ENCODE assay signal across 25 cellular contexts in the genomic region with DNA sequence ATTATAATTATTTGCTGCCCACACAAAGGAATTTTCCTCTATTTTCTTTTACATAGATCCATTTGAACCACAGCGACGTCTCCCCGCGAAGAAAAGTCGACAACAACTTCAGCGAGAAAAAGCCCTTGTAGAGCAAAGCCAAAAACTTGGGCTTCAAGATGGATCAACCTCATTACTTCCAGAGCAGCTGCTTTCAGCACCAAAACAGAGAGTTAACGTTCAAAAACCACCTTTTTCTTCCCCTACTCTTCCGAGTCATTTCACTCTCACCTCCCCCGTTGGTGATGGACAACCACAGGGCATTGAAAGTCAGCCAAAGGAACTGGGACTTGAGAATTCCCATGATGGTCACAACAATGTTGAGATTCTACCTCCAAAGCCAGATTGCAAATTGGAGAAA. TPM values are rescaled to one million over a fixed set of nuclear protein-coding genes. Genes with fewer than 3 reads are reported as not detected.
DNase-seq lines count a peak whose midpoint lies in the region; ATAC-seq, FAIRE-seq and TF ChIP-seq lines count a peak whose summit lies in the region.
"Had no signal": no experiment of that assay in that cellular context is flagged by ENCODE, and none has a peak within 500 bp of the region (broad histone marks: within the 10 kb centered on the region; RNA-seq: fewer than 3 reads in every experiment).

No MANE protein-coding gene starts in this region.

- H3K27me3 Mint-ChIP-seq in H9 (ENCODE audit: low read depth) (no peaks in the 10 kb centered on the region), astrocyte (ENCODE audit: low read depth, unreplicated experiment) (no peaks in the 10 kb centered on the region)
- no peaks in the 10 kb centered on the region for H3K27me3 Mint-ChIP-seq in CD8-positive, alpha-beta T cell (ENCODE audit: low read depth)
- H3K27me3 Mint-ChIP-seq: CD4-positive, alpha-beta T cell had no signal

- H3K4me1 Mint-ChIP-seq in H9 (peaks cover 0 to 2% of the 10 kb centered on the region in 2 experiments; a peak in 2 of 4 replicates), astrocyte (ENCODE audit: low read depth, unreplicated experiment) (peaks cover 28% of the 10 kb centered on the region)
- peaks cover 25% of the 10 kb centered on the region for H3K4me1 Mint-ChIP-seq in CD8-positive, alpha-beta T cell (ENCODE audit: low read depth)

- H3K9me3 ChIP-seq in H9 (ENCODE audit: control insufficient read depth, low read depth, low read length) (no peaks in the 10 kb centered on the region), astrocyte (ENCODE audit: insufficient read depth, low read depth, low read length) (no peaks in the 10 kb centered on the region), mesenchymal stem cell (ENCODE audit: control insufficient read depth, low read length) (peaks cover 6% of the 10 kb centered on the region)
- no peaks in the 10 kb centered on the region for H3K9me3 ChIP-seq in CD8-positive, alpha-beta T cell (ENCODE audit: low read length)
- H3K9me3 ChIP-seq: BLaER1, Caco-2, SJSA1 had no signal

- H3K79me2 ChIP-seq in H9 (ENCODE audit: insufficient read depth, low read length), result peaks cover 10% of the 10 kb centered on the region; the same call in 1 of the 2 replicates
- H3K79me2 ChIP-seq in astrocyte (ENCODE audit: insufficient read depth, low read length), result peaks cover 51% of the 10 kb centered on the region

- H3K23ac ChIP-seq in H9 (ENCODE audit: insufficient read length, low read depth, low read length) (no peak overlapping the region), mesenchymal stem cell (ENCODE audit: low read length in 2 of 2) (no peak overlapping the region)

- no peak overlapping the region for H4K5ac ChIP-seq in H9 (ENCODE audit: insufficient read length, low read depth, low read length)

- H3K4me1 ChIP-seq in H9 (ENCODE audit: insufficient read depth, low read length) (no peaks in the 10 kb centered on the region), astrocyte (ENCODE audit: insufficient read depth, low read length) (no peaks in the 10 kb centered on the region), mesenchymal stem cell (ENCODE audit: control insufficient read depth, insufficient read depth, low read depth, low read length) (peaks cover 5% of the 10 kb centered on the region)
- no peaks in the 10 kb centered on the region for H3K4me1 ChIP-seq in CD8-positive, alpha-beta T cell (ENCODE audit: insufficient read depth, low read length)
- H3K4me1 ChIP-seq: BLaER1, SJSA1 had no signal

- H3K36me3 ChIP-seq in astrocyte (ENCODE audit: insufficient read depth, low read length) (peaks cover 37% of the 10 kb centered on the region), mesenchymal stem cell (ENCODE audit: control insufficient read depth in 1 of 2, insufficient read depth in 2 of 2, low read depth in 1 of 2, low read length in 2 of 2) (peaks cover 4 to 67% of the 10 kb centered on the region in 2 experiments)
- peaks cover 15% of the 10 kb centered on the region for H3K36me3 ChIP-seq in CD8-positive, alpha-beta T cell (ENCODE audit: insufficient read depth, low read length)

- no peak overlapping the region for H3K4me3 ChIP-seq in astrocyte (ENCODE audit: insufficient read depth, low read depth, low read length)
- H3K4me3 ChIP-seq in mesenchymal stem cell (ENCODE audit: insufficient read depth in 1 of 2, low read depth in 1 of 2, low read length in 2 of 2), result peak overlapping the region in 1 of 2 experiments; percentile 17
- H3K4me3 ChIP-seq in CD8-positive, alpha-beta T cell (ENCODE audit: low read depth, low read length), result no peak overlapping the region
- H3K4me3 ChIP-seq: BLaER1, SJSA1 had no signal

- no peak overlapping the region for H2AK5ac ChIP-seq in H9 (ENCODE audit: insufficient read length, low read length)
- peak overlapping the region; percentile 43 for H2AK5ac ChIP-seq in mesenchymal stem cell (ENCODE audit: low read length, severe bottlenecking)

- H4K20me1 ChIP-seq in H9 (ENCODE audit: control insufficient read depth, insufficient read depth, insufficient read length) (no peaks in the 10 kb centered on the region), astrocyte (ENCODE audit: insufficient read depth, low read length) (no peaks in the 10 kb centered on the region)

- FAIRE-seq in astrocyte (lab: Jason Lieb, UNC), result no peak
- FAIRE-seq: GM12891 had no signal

- intact Hi-C loops in CD8-positive, alpha-beta T cell (cut with DNase I, micrococcal nuclease), result loop anchor here (10.0 kb wide), 2 partner anchors 744 to 776 kb away; a partner anchor contains a TSS

- no peak overlapping the region for H3K18ac ChIP-seq in H9 (ENCODE audit: insufficient read length, low read depth, low read length)
- H3K18ac ChIP-seq in mesenchymal stem cell (ENCODE audit: low read depth in 1 of 2, low read length in 2 of 2), result no peak overlapping the region

- H3K14ac ChIP-seq in H9 (ENCODE audit: insufficient read depth, low read length) (no peak overlapping the region), mesenchymal stem cell (ENCODE audit: low read length in 2 of 2) (no peak overlapping the region)

- H3K36me3 Mint-ChIP-seq in H9 (ENCODE audit: insufficient read depth in 1 of 3, low read depth in 3 of 3), result peaks cover 27 to 61% (median 61%) of the 10 kb centered on the region in 3 experiments; a peak in 6 of 7 replicates
- peaks cover 36% of the 10 kb centered on the region for H3K36me3 Mint-ChIP-seq in astrocyte (ENCODE audit: low read depth, unreplicated experiment)
- peaks cover 62% of the 10 kb centered on the region for H3K36me3 Mint-ChIP-seq in CD8-positive, alpha-beta T cell

- no peak overlapping the region for H3T11ph ChIP-seq in H9 (ENCODE audit: low read length)

- H3K4me3 Mint-ChIP-seq in H9, result no peak overlapping the region
- no peak overlapping the region for H3K4me3 Mint-ChIP-seq in astrocyte (ENCODE audit: unreplicated experiment)
- no peak overlapping the region for H3K4me3 Mint-ChIP-seq in CD8-positive, alpha-beta T cell
- H3K4me3 Mint-ChIP-seq: CD4-positive, alpha-beta T cell had no signal

- no peak for DNase-seq in H9
- peak; percentile 34 for DNase-seq in LHCN-M2 (ENCODE audit: low read depth)
- no peak for DNase-seq in astrocyte (ENCODE audit: low read depth)
- DNase-seq in mesenchymal stem cell, result no peak
- no peak for DNase-seq in T-helper 1 cell
- no peak for DNase-seq in CD8-positive, alpha-beta T cell
- DNase-seq: Caco-2; CD4-positive, alpha-beta T cell; DMS 273 treated with DMSO at 0.1 percent for 48 hours; DMS79 treated with DMSO at 0.1 percent for 48 hours; GOT3; KG1; NCI-H1105; NCI-H146; NCI-H2029; NCI-H2227 treated with DMSO at 0.1 percent for 48 hours; NCI-H510A treated with DMSO at 0.1 percent for 48 hours; NCI-H774; NK-92 treated with Interleukin-12 subunit alpha and Interleukin-12 subunit beta, amount 100 ng/mL, for 24 hours had no signal

- H3K27ac ChIP-seq in H9 (ENCODE audit: insufficient read length, low read depth, low read length) (no peak overlapping the region), astrocyte (ENCODE audit: low read depth, low read length) (peak overlapping the region; percentile 34), mesenchymal stem cell (ENCODE audit: low read length, poor library complexity, severe bottlenecking) (no peak overlapping the region)
- H3K27ac ChIP-seq in CD8-positive, alpha-beta T cell (ENCODE audit: low read depth, low read length), result no peak overlapping the region
- H3K27ac ChIP-seq: BLaER1, SJSA1 had no signal

- H2BK12ac ChIP-seq in H9 (ENCODE audit: insufficient read length, low read depth, low read length), result no peak overlapping the region
- H2BK12ac ChIP-seq in mesenchymal stem cell (ENCODE audit: low read length in 2 of 2), result no peak overlapping the region

- H2AFZ ChIP-seq in H9 (ENCODE audit: low read length), result no peak overlapping the region
- no peak overlapping the region for H2AFZ ChIP-seq in astrocyte (ENCODE audit: low read depth, low read length)
- H2AFZ ChIP-seq in mesenchymal stem cell (ENCODE audit: low read depth, low read length), result no peak overlapping the region

- no peak overlapping the region for H3K4me2 ChIP-seq in H9 (ENCODE audit: insufficient read depth, insufficient read length, low read length)
- H3K4me2 ChIP-seq in astrocyte (ENCODE audit: low read length), result no peak overlapping the region
- no peak overlapping the region for H3K4me2 ChIP-seq in mesenchymal stem cell (ENCODE audit: low read length, poor library complexity, severe bottlenecking)
- H3K4me2 ChIP-seq: BLaER1 had no signal

- no peak overlapping the region for H2BK20ac ChIP-seq in H9 (ENCODE audit: low read depth, low read length, poor library complexity, severe bottlenecking)

- no CpG with 5 or more reads among the region's 9 CpGs for WGBS in H9 (ENCODE audit: extremely low coverage, insufficient read length, low lambda C conversion rate)
- 97% methylated on average over 9 of the region's 9 CpGs for WGBS in mesenchymal stem cell

- H3K79me1 ChIP-seq in H9 (ENCODE audit: insufficient read depth, low read depth, low read length, poor library complexity, severe bottlenecking), result peaks cover 6% of the 10 kb centered on the region
- H3K79me1 ChIP-seq in mesenchymal stem cell (replicated peaks; ENCODE audit: low read length, poor library complexity, severe bottlenecking), result peaks cover 12% of the 10 kb centered on the region

- no peak overlapping the region for H3K56ac ChIP-seq in H9 (ENCODE audit: insufficient read length, low read depth, low read length)

- H2BK15ac ChIP-seq in H9 (ENCODE audit: low read depth, low read length), result no peak overlapping the region
- H2BK15ac ChIP-seq in mesenchymal stem cell (ENCODE audit: low read depth, poor library complexity, severe bottlenecking), result no peak overlapping the region

- no peak overlapping the region for H2BK5ac ChIP-seq in H9 (ENCODE audit: insufficient read length, low read length)
- no peak overlapping the region for H2BK5ac ChIP-seq in mesenchymal stem cell (ENCODE audit: low read depth, low read length, poor library complexity, severe bottlenecking)

- ATAC-seq in HG03457 (IDR thresholded peaks at IDR 0.05; ENCODE audit: unreplicated experiment) (no peak), HG03097 (IDR thresholded peaks at IDR 0.05; ENCODE audit: low FRiP score, unreplicated experiment) (no peak)
- ATAC-seq in CD8-positive, alpha-beta T cell, result no peak
- ATAC-seq: Panc1 had no signal

- POLR2A ChIA-PET in CD8-positive, alpha-beta T cell (lab: Charles Lee), result no interaction called here

- H3K4ac ChIP-seq in H9 (ENCODE audit: low read depth, low read length) (no peak overlapping the region), mesenchymal stem cell (ENCODE audit: low read depth in 1 of 2, low read length in 2 of 2) (no peak overlapping the region)

- no peak overlapping the region for H4K8ac ChIP-seq in H9 (replicated peaks; ENCODE audit: insufficient read length, low read depth, low read length)
- H4K8ac ChIP-seq in mesenchymal stem cell (ENCODE audit: low read length), result no peak overlapping the region

- H4K91ac ChIP-seq in H9 (ENCODE audit: insufficient read length, low read depth, low read length), result no peak overlapping the region
- no peak overlapping the region for H4K91ac ChIP-seq in mesenchymal stem cell (ENCODE audit: low read length)

- H3K9me3 Mint-ChIP-seq in H9 (no peaks in the 10 kb centered on the region), astrocyte (ENCODE audit: unreplicated experiment) (no peaks in the 10 kb centered on the region)
- no peaks in the 10 kb centered on the region for H3K9me3 Mint-ChIP-seq in CD8-positive, alpha-beta T cell
- H3K9me3 Mint-ChIP-seq: CD4-positive, alpha-beta T cell had no signal

- CTCF ChIA-PET in CD8-positive, alpha-beta T cell (lab: Charles Lee), result no interaction called here

- TF ChIP-seq CTCF in H9 (conservative IDR thresholded peaks at IDR 0.05) (no peak), astrocyte (IDR thresholded peaks at IDR 0.05; ENCODE audit: insufficient read depth, low read depth, low read length) (no peak)
- TF ChIP-seq CTCF in CD8-positive, alpha-beta T cell (IDR thresholded peaks at IDR 0.05), result no peak

- H3K27me3 ChIP-seq in H9 (ENCODE audit: insufficient read depth, low read length) (no peaks in the 10 kb centered on the region), astrocyte (ENCODE audit: insufficient read depth, low read length) (no peaks in the 10 kb centered on the region), mesenchymal stem cell (ENCODE audit: control insufficient read depth in 1 of 2, insufficient read depth in 1 of 2, low read length in 2 of 2) (no peaks in the 10 kb centered on the region)
- no peaks in the 10 kb centered on the region for H3K27me3 ChIP-seq in CD8-positive, alpha-beta T cell (ENCODE audit: insufficient read depth, low read length)
- H3K27me3 ChIP-seq: BLaER1, SJSA1 had no signal

- H3K27ac Mint-ChIP-seq in H9, result peak overlapping the region in 2 of 3 experiments; percentile 50 to 69; a peak in 3 of 7 replicates
- peak overlapping the region; percentile 72 for H3K27ac Mint-ChIP-seq in astrocyte (ENCODE audit: unreplicated experiment)
- H3K27ac Mint-ChIP-seq in CD8-positive, alpha-beta T cell, result no peak overlapping the region
- H3K27ac Mint-ChIP-seq: CD4-positive, alpha-beta T cell had no signal

- H2BK120ac ChIP-seq in H9 (ENCODE audit: low read depth, low read length, poor library complexity, severe bottlenecking) (no peak overlapping the region), mesenchymal stem cell (ENCODE audit: low read depth, low read length) (no peak overlapping the region)

- no peaks in the 10 kb centered on the region for H3K23me2 ChIP-seq in H9 (ENCODE audit: insufficient read length, low read depth, low read length, poor library complexity, severe bottlenecking)

- H3K9ac ChIP-seq in H9 (ENCODE audit: extremely low read depth, insufficient read length, low read length) (no peak overlapping the region), astrocyte (ENCODE audit: low read length) (no peak overlapping the region), mesenchymal stem cell (ENCODE audit: low read length) (no peak overlapping the region)
- H3K9ac ChIP-seq: BLaER1 had no signal

RNA-seq across cellular contexts. Expression of a gene that starts 7.2 kb away (rescaled TPM):
- 16.1 and 17.8 TPM in 2 replicates for total RNA-seq in H9 (2021)
- 9.8 and 14.0 TPM in 2 replicates for total RNA-seq in LHCN-M2 (2014; rRNA removed)
- polyA plus RNA-seq in LHCN-M2 (2012), result 3.4 TPM
- 11.2 and 16.4 TPM in 2 replicates for total RNA-seq in astrocyte
- 8.6 TPM for polyA plus RNA-seq in mesenchymal stem cell (2013, experiment 1 of 2)
- polyA plus RNA-seq in mesenchymal stem cell (2013, experiment 2 of 2), result 8.0 TPM
- total RNA-seq in CD8-positive, alpha-beta T cell, result 10 to 100 TPM; 24.8 to 26.1 TPM
